8 cellular contexts compared by ENCODE assay signal in genomic region chr15:23877502-23878412, GRCh38.
DNase-seq lines count a peak whose midpoint lies in the region; ATAC-seq and TF ChIP-seq lines count a peak whose summit lies in the region.

No MANE protein-coding gene starts in this region.

- H3K4me3 ChIP-seq in A673 (ENCODE audit: low read depth, low read length, poor library complexity, severe bottlenecking) (no peak overlapping the region), mammary epithelial cell (replicated peaks in 1 of 3; ENCODE audit: insufficient read depth in 1 of 3, low read depth in 2 of 3, low read length in 3 of 3) (no peak overlapping the region), left lung (no peak overlapping the region), tibial artery (no peak overlapping the region)

- H3K79me2 ChIP-seq in mammary epithelial cell (ENCODE audit: insufficient read depth, low read length): no peaks in the 10 kb centered on the region

- H3K27ac ChIP-seq in A673 (ENCODE audit: low read depth, low read length, poor library complexity, severe bottlenecking) (no peak overlapping the region), mammary epithelial cell (ENCODE audit: insufficient read depth, low read depth, low read length) (no peak overlapping the region), left lung (no peak overlapping the region), tibial artery (no peak overlapping the region)

- no peak overlapping the region for H3K4me2 ChIP-seq in mammary epithelial cell (ENCODE audit: insufficient read depth, low read depth, low read length)

- H2AFZ ChIP-seq in mammary epithelial cell (ENCODE audit: low read depth, low read length): no peak overlapping the region

- dilution Hi-C loops in mammary epithelial cell (cut with HindIII; ENCODE audit: low sequenced_read_pairs): no loop called here

- DNase-seq in A673 (ENCODE audit: low spot score): peak; percentile 23
- DNase-seq in NCI-H524 treated with DMSO at 0.1 percent for 48 hours (lab: John Stamatoyannopoulos, UW): peak; percentile 17
- no peak for DNase-seq in mammary epithelial cell
- DNase-seq in left lung: peak in 1 of 2 donors; percentile 81
- DNase-seq in tibial artery: no peak
- DNase-seq in effector CD8-positive, alpha-beta T cell (lab: John Stamatoyannopoulos, UW): no peak
- DNase-seq in NK-92 treated with Interleukin-12 subunit alpha and Interleukin-12 subunit beta, amount 100 ng/mL, for 24 hours (lab: John Stamatoyannopoulos, UW): no peak

- POLR2A ChIA-PET in A673 (lab: Charles Lee; ENCODE audit: low non-redundant PET): no interaction called here

- no peaks in the 10 kb centered on the region for H4K20me1 ChIP-seq in mammary epithelial cell (ENCODE audit: insufficient read depth, low read length)

- WGBS in mammary epithelial cell (ENCODE audit: low coverage, missing lambda C conversion rate): 31% methylated on average over 18 of the region's 36 CpGs

- BruUV-seq in A673 (replicated peaks; lab: Mats Ljungman, UMichigan): no TSS peak
- no TSS peak for BruUV-seq in mammary epithelial cell (replicated peaks; lab: Mats Ljungman, UMichigan)

- H3K9ac ChIP-seq in mammary epithelial cell (ENCODE audit: insufficient read depth, low read length): no peak overlapping the region

- H3K27me3 ChIP-seq in A673 (replicated peaks; ENCODE audit: insufficient read depth, low read depth, low read length, poor library complexity) (no peaks in the 10 kb centered on the region), mammary epithelial cell (ENCODE audit: insufficient read depth, low read length) (no peaks in the 10 kb centered on the region), left lung (no peaks in the 10 kb centered on the region), tibial artery (no peaks in the 10 kb centered on the region)

- CTCF ChIA-PET in A673 (lab: Charles Lee): no interaction called here
- CTCF ChIA-PET in mammary epithelial cell (lab: Charles Lee; ENCODE audit: low non-redundant PET): no interaction called here

- H3K36me3 ChIP-seq in A673 (ENCODE audit: insufficient read depth, low read length, poor library complexity, severe bottlenecking): no peaks in the 10 kb centered on the region
- no peaks in the 10 kb centered on the region for H3K36me3 ChIP-seq in mammary epithelial cell (ENCODE audit: insufficient read depth, low read length)
- H3K36me3 ChIP-seq in left lung: no peaks in the 10 kb centered on the region
- H3K36me3 ChIP-seq in tibial artery: no peaks in the 10 kb centered on the region

- ATAC-seq in GM18868 (IDR thresholded peaks at IDR 0.05; ENCODE audit: unreplicated experiment) (peak; percentile 80), left lung (peak; percentile 94)

- H3K9me3 ChIP-seq in A673 (ENCODE audit: low read depth, low read length, poor library complexity, severe bottlenecking) (peaks cover 42% of the 10 kb centered on the region), mammary epithelial cell (replicated peaks; ENCODE audit: insufficient read depth, low read length) (peaks cover 21% of the 10 kb centered on the region), left lung (peaks cover 0 to 3% of the 10 kb centered on the region in 2 donors), tibial artery (no peaks in the 10 kb centered on the region)

- peak; percentile 42 for TF ChIP-seq CTCF in A673 (conservative IDR thresholded peaks at IDR 0.05; ENCODE audit: low read depth, low read length)
- peak; percentile 21 to 44 for TF ChIP-seq CTCF in mammary epithelial cell (conservative IDR thresholded peaks at IDR 0.05 in 1 of 2, IDR thresholded peaks at IDR 0.05 in 1 of 2; ENCODE audit: extremely low read depth in 1 of 2, insufficient read depth in 1 of 2, low read depth in 1 of 2, low read length in 2 of 2)
- TF ChIP-seq CTCF in left lung (IDR thresholded peaks at IDR 0.05): peak; percentile 29 to 60
- TF ChIP-seq CTCF in tibial artery (IDR thresholded peaks at IDR 0.05): peak; percentile 23 to 40

- intact Hi-C loops in A673 (cut with micrococcal nuclease; ENCODE audit: unreplicated experiment): no loop called here
- intact Hi-C loops in mammary epithelial cell (cut with micrococcal nuclease): no loop called here
- intact Hi-C loops in left lung (cut with DNase I): no loop called here
- intact Hi-C loops in tibial artery (cut with DNase I; ENCODE audit: low total_unique reads): no loop called here

- in situ Hi-C loops in mammary epithelial cell (cut with MboI; ENCODE audit: low sequenced_read_pairs in 2 of 2): no loop called here

- no peaks in the 10 kb centered on the region for H3K4me1 ChIP-seq in A673 (ENCODE audit: insufficient read depth, low read length, poor library complexity, severe bottlenecking)
- H3K4me1 ChIP-seq in mammary epithelial cell (ENCODE audit: insufficient read depth, low read length): no peaks in the 10 kb centered on the region
- no peaks in the 10 kb centered on the region for H3K4me1 ChIP-seq in left lung
- H3K4me1 ChIP-seq in tibial artery: no peaks in the 10 kb centered on the region

Comparison
In these comparisons a context has a peak if more than half of its experiments do, and no peak if none do; other contexts are left out.
1. DNase-seq: peak in A673 (single experiment) and NCI-H524 treated with DMSO at 0.1 percent for 48 hours (single experiment); none in mammary epithelial cell (single experiment), tibial artery (0 of 2), effector CD8-positive, alpha-beta T cell (single experiment) and NK-92 treated with Interleukin-12 subunit alpha and Interleukin-12 subunit beta, amount 100 ng/mL, for 24 hours (single experiment).
2. Peak in every context shown above with its lines, with median percentiles within 50 percentile points of each other: CTCF ChIP-seq.